18 cellular contexts compared by ENCODE assay signal in genomic region chr1:245748246-245748645, GRCh38.
"Had no signal": no experiment of that assay in that cellular context is flagged by ENCODE, and none has a peak within 500 bp of the region (broad histone marks: within the 10 kb centered on the region; RNA-seq: fewer than 3 reads in every experiment).

No MANE protein-coding gene starts in this region.

- H3K4me1 ChIP-seq: colonic mucosa, right lobe of liver, spleen had no signal

- H3K4me3 Mint-ChIP-seq: activated CD4-positive, alpha-beta memory T cell treated with anti-CD3 and anti-CD28 coated beads for 36 hours; activated naive CD8-positive, alpha-beta T cell treated with anti-CD3 and anti-CD28 coated beads, Interleukin-2, amount 10 ng/mL, durations not matched to agents 7 days and 5 days; activated T-cell treated with anti-CD3 and anti-CD28 coated beads, Interleukin-2, amount 50 U/mL, for 72 hours; naive B cell; T-helper 2 cell treated with Interferon-gamma antibody and Interleukin-4, amounts not matched to agents 5 μg/mL and 100 μg/mL, for 36 hours; type B pancreatic cell had no signal

- H3K4me1 Mint-ChIP-seq: activated naive CD8-positive, alpha-beta T cell treated with anti-CD3 and anti-CD28 coated beads, Interleukin-2, amount 10 ng/mL, durations not matched to agents 7 days and 5 days; naive B cell had no signal

- H3K36me3 ChIP-seq: colonic mucosa, right lobe of liver had no signal

- ATAC-seq: activated T-cell treated with anti-CD3 and anti-CD28 coated beads, Interleukin-2, amount 50 U/mL, for 72 hours; left cardiac atrium; right lobe of liver had no signal

- H3K27me3 Mint-ChIP-seq: activated CD4-positive, alpha-beta memory T cell treated with anti-CD3 and anti-CD28 coated beads for 36 hours; activated naive CD8-positive, alpha-beta T cell treated with anti-CD3 and anti-CD28 coated beads, Interleukin-2, amount 10 ng/mL, durations not matched to agents 7 days and 5 days; naive B cell had no signal

- H3K27me3 ChIP-seq: colonic mucosa, right lobe of liver, spleen had no signal

- H3K4me3 ChIP-seq: colonic mucosa, lung, right lobe of liver, spleen had no signal

- H3K27ac ChIP-seq: colonic mucosa, right lobe of liver, spleen had no signal

- DNase-seq: activated CD4-positive, alpha-beta memory T cell treated with anti-CD3 and anti-CD28 coated beads for 36 hours; activated gamma-delta T cell treated with Interleukin-2 at 50 U/mL for 16 hours; activated naive CD8-positive, alpha-beta T cell treated with anti-CD3 and anti-CD28 coated beads, Interleukin-2, amount 10 ng/mL, durations not matched to agents 7 days and 5 days; activated T-cell treated with anti-CD3 and anti-CD28 coated beads, Interleukin-2, amount 50 U/mL, for 72 hours; caudate nucleus; colonic mucosa; left cardiac atrium; naive B cell; nucleus accumbens; right lobe of liver; spleen; stimulated activated CD4-positive, alpha-beta T cell treated with anti-CD3 and anti-CD28 coated beads, Interleukin-1b, Interleukin-23, amount 100 ng/mL, for 48 hours; stimulated activated naive CD4-positive, alpha-beta T cell; substantia nigra; SW 1271 had no signal

- H3K27ac Mint-ChIP-seq: activated CD4-positive, alpha-beta memory T cell treated with anti-CD3 and anti-CD28 coated beads for 36 hours; activated naive CD8-positive, alpha-beta T cell treated with anti-CD3 and anti-CD28 coated beads, Interleukin-2, amount 10 ng/mL, durations not matched to agents 7 days and 5 days; activated T-cell treated with anti-CD3 and anti-CD28 coated beads, Interleukin-2, amount 50 U/mL, for 72 hours; T-helper 2 cell treated with Interferon-gamma antibody and Interleukin-4, amounts not matched to agents 5 μg/mL and 100 μg/mL, for 36 hours; type B pancreatic cell had no signal
